8 cellular contexts compared by ENCODE assay signal in genomic region chr2:183079335-183079775, GRCh38. TPM values are rescaled to one million over a fixed set of nuclear protein-coding genes. Genes with fewer than 3 reads are reported as not detected.
DNase-seq lines count a peak whose midpoint lies in the region; ATAC-seq lines count a peak whose summit lies in the region.

No MANE protein-coding gene starts in this region.

- H3K4me3 ChIP-seq in NT2/D1 (ENCODE audit: insufficient read length, low read depth) = peak overlapping the region; percentile 48

- H3K9me3 Mint-ChIP-seq in effector memory CD8-positive, alpha-beta T cell = no peaks in the 10 kb centered on the region
- H3K9me3 Mint-ChIP-seq in natural killer cell treated with Interleukin-12 subunit alpha and Interleukin-12 subunit beta and Interleukin-15 and Interleukin-18, amount 100 ng/mL, for 72 hours = no peaks in the 10 kb centered on the region

- H3K36me3 Mint-ChIP-seq in effector memory CD8-positive, alpha-beta T cell (ENCODE audit: insufficient read depth) = peaks cover 3% of the 10 kb centered on the region
- no peaks in the 10 kb centered on the region for H3K36me3 Mint-ChIP-seq in natural killer cell treated with Interleukin-12 subunit alpha and Interleukin-12 subunit beta and Interleukin-15 and Interleukin-18, amount 100 ng/mL, for 72 hours

- H3K9ac ChIP-seq in NT2/D1 (ENCODE audit: insufficient read length, low read depth) = peak overlapping the region; percentile 68

- H3K4me1 Mint-ChIP-seq in effector memory CD8-positive, alpha-beta T cell (ENCODE audit: low read depth in 2 of 2) = peaks cover 5 to 13% of the 10 kb centered on the region in 2 donors
- H3K4me1 Mint-ChIP-seq in natural killer cell treated with Interleukin-12 subunit alpha and Interleukin-12 subunit beta and Interleukin-15 and Interleukin-18, amount 100 ng/mL, for 72 hours (ENCODE audit: low read depth in 2 of 2) = peaks cover 8 to 12% of the 10 kb centered on the region in 2 donors

- ATAC-seq in GM19397 (IDR thresholded peaks at IDR 0.05; ENCODE audit: unreplicated experiment) = peak; percentile 33
- ATAC-seq in effector memory CD8-positive, alpha-beta T cell (replicated peaks) = no peak
- no peak for ATAC-seq in natural killer cell treated with Interleukin-12 subunit alpha and Interleukin-12 subunit beta and Interleukin-15 and Interleukin-18, amount 100 ng/mL, for 72 hours
- no peak for ATAC-seq in HG03457 (IDR thresholded peaks at IDR 0.05; ENCODE audit: unreplicated experiment)

- peak overlapping the region; percentile 91 to 95 for H3K4me3 Mint-ChIP-seq in effector memory CD8-positive, alpha-beta T cell
- peak overlapping the region; percentile 96 for H3K4me3 Mint-ChIP-seq in natural killer cell treated with Interleukin-12 subunit alpha and Interleukin-12 subunit beta and Interleukin-15 and Interleukin-18, amount 100 ng/mL, for 72 hours

- no peaks in the 10 kb centered on the region for H3K27me3 ChIP-seq in NT2/D1 (ENCODE audit: insufficient read depth, insufficient read length)

- H3K36me3 ChIP-seq in NT2/D1 (ENCODE audit: insufficient read depth, insufficient read length, low read length) = no peaks in the 10 kb centered on the region

- H3K27ac Mint-ChIP-seq in effector memory CD8-positive, alpha-beta T cell = peak overlapping the region; percentile 85 to 89
- H3K27ac Mint-ChIP-seq in natural killer cell treated with Interleukin-12 subunit alpha and Interleukin-12 subunit beta and Interleukin-15 and Interleukin-18, amount 100 ng/mL, for 72 hours = peak overlapping the region; percentile 53 to 92

- H3K27me3 Mint-ChIP-seq in effector memory CD8-positive, alpha-beta T cell = no peaks in the 10 kb centered on the region
- H3K27me3 Mint-ChIP-seq in natural killer cell treated with Interleukin-12 subunit alpha and Interleukin-12 subunit beta and Interleukin-15 and Interleukin-18, amount 100 ng/mL, for 72 hours = peaks cover 0 to 3% of the 10 kb centered on the region in 2 donors

- DNase-seq in AG20443 (ENCODE audit: low spot score) = peak; percentile 35
- no peak for DNase-seq in NT2/D1 (ENCODE audit: low read depth, low spot score)
- DNase-seq in effector memory CD8-positive, alpha-beta T cell = no peak
- DNase-seq in natural killer cell treated with Interleukin-12 subunit alpha and Interleukin-12 subunit beta and Interleukin-15 and Interleukin-18, amount 100 ng/mL, for 72 hours (ENCODE audit: low spot score) = no peak
- DNase-seq in nucleus accumbens (lab: John Stamatoyannopoulos, UW) = no peak
- DNase-seq in NCI-H2029 (lab: John Stamatoyannopoulos, UW) = no peak

- H3K9me3 ChIP-seq in NT2/D1 (ENCODE audit: insufficient read depth, low read length) = no peaks in the 10 kb centered on the region

- no peaks in the 10 kb centered on the region for H3K4me1 ChIP-seq in NT2/D1 (ENCODE audit: insufficient read depth, insufficient read length)

RNA-seq across cellular contexts. Expression of gene DUSP19, which starts 0.8 kb away (rescaled TPM):
- 1 to 10 TPM; 1.4 to 1.5 TPM for total RNA-seq in natural killer cell treated with Interleukin-12 subunit alpha and Interleukin-12 subunit beta and Interleukin-15 and Interleukin-18, amount 100 ng/mL, for 72 hours

RNA-seq across cellular contexts. Expression of gene NCKAP1, which starts 41.1 kb away (rescaled TPM):
- total RNA-seq in natural killer cell treated with Interleukin-12 subunit alpha and Interleukin-12 subunit beta and Interleukin-15 and Interleukin-18, amount 100 ng/mL, for 72 hours = 1 to 10 TPM; 3.1 to 9.2 TPM

RNA-seq across cellular contexts. Expression of gene NUP35, which starts 44.9 kb away (rescaled TPM):
- total RNA-seq in natural killer cell treated with Interleukin-12 subunit alpha and Interleukin-12 subunit beta and Interleukin-15 and Interleukin-18, amount 100 ng/mL, for 72 hours = 10 to 100 TPM; 25.6 to 47.9 TPM
